ENCODE assay signal across 1 cellular context in genomic region chr21:33947451-33948095, GRCh38.
TF ChIP-seq lines count a peak whose summit lies in the region.

No MANE protein-coding gene starts in this region.

TF ChIP-seq in K562, 482 proteins besides CTCF, POLR2A, EP300 and RAD21 (continued from another document and continues in another):
- TF ChIP-seq ATF6 (CRISPR knock-in tag; IDR thresholded peaks at IDR 0.05) (0 out of 2 replicates have a peak, but pooled peaks have one; percentile 41), ILF3 (IDR thresholded peaks at IDR 0.05; ENCODE audit: borderline replicate concordance) (no peak), HMBOX1 (IDR thresholded peaks at IDR 0.05) (no peak), E2F3 (CRISPR knock-in tag; IDR thresholded peaks at IDR 0.05) (no peak), WHSC1 (IDR thresholded peaks at IDR 0.05; ENCODE audit: low read length) (no peak), ZNF274 (IDR thresholded peaks at IDR 0.05; ENCODE audit: borderline replicate concordance, low read depth, low read length) (no peak), ZBTB34 (CRISPR knock-in tag; IDR thresholded peaks at IDR 0.05) (no peak), NCOA4 (IDR thresholded peaks at IDR 0.05; ENCODE audit: partially characterized antibody) (no peak), CEBPZ (IDR thresholded peaks at IDR 0.05; ENCODE audit: borderline replicate concordance, low read depth, low read length) (no peak), CCAR2 (IDR thresholded peaks at IDR 0.05; ENCODE audit: low read depth, low read length) (no peak), TCF15 (CRISPR knock-in tag; IDR thresholded peaks at IDR 0.05) (no peak), PRPF4 (IDR thresholded peaks at IDR 0.05; ENCODE audit: insufficient read depth, low read depth, low read length, poor library complexity, severe bottlenecking) (no peak), MECOM (CRISPR knock-in tag; IDR thresholded peaks at IDR 0.05) (no peak), TBL1XR1 (IDR thresholded peaks at IDR 0.05; ENCODE audit: low read length in 2 of 2) (peak in 1 of 2 experiments; percentile 49; a peak in 1 of 4 replicates), MXI1 (IDR thresholded peaks at IDR 0.05; ENCODE audit: low read depth, low read length) (no peak), KLF1 (tag; IDR thresholded peaks at IDR 0.05) (no peak), HMG20A (CRISPR knock-in tag; conservative IDR thresholded peaks at IDR 0.05) (no peak), ZSCAN29 (IDR thresholded peaks at IDR 0.05) (no peak), ZNF830 (CRISPR knock-in tag; IDR thresholded peaks at IDR 0.05) (no peak), ZNF780A (CRISPR knock-in tag; IDR thresholded peaks at IDR 0.05) (no peak), CCNT2 (IDR thresholded peaks at IDR 0.05; ENCODE audit: borderline replicate concordance, extremely low read depth, insufficient read length, low read depth, low read length) (no peak), ARID3A (IDR thresholded peaks at IDR 0.05; ENCODE audit: borderline replicate concordance, low read depth, low read length) (no peak), ZNF280B (CRISPR knock-in tag; IDR thresholded peaks at IDR 0.05) (no peak), ZC3H8 (IDR thresholded peaks at IDR 0.05) (no peak), JUNB (CRISPR knock-in tag; conservative IDR thresholded peaks at IDR 0.05) (peak; percentile 94), NUFIP1 (IDR thresholded peaks at IDR 0.05; ENCODE audit: partially characterized antibody) (peak; percentile 76), PHB (CRISPR knock-in tag; IDR thresholded peaks at IDR 0.05) (no peak), SIRT6 (IDR thresholded peaks at IDR 0.05; ENCODE audit: low read depth, low read length) (no peak), CBX1 (IDR thresholded peaks at IDR 0.05; ENCODE audit: low read depth) (peak; percentile 31; the same call in 1 of the 2 replicates), MLX (CRISPR knock-in tag; conservative IDR thresholded peaks at IDR 0.05) (no peak), POLR3A (IDR thresholded peaks at IDR 0.05; ENCODE audit: borderline replicate concordance, extremely low read depth, insufficient read depth, insufficient read length) (no peak), RREB1 (CRISPR knock-in tag; IDR thresholded peaks at IDR 0.05) (no peak), MAFK (IDR thresholded peaks at IDR 0.05; ENCODE audit: low read length) (peak; percentile 64; the same call in 1 of the 2 replicates), PHF20 (IDR thresholded peaks at IDR 0.05; ENCODE audit: partially characterized antibody) (no peak), MCM3 (IDR thresholded peaks at IDR 0.05) (no peak), MAZ (CRISPR knock-in tag; conservative IDR thresholded peaks at IDR 0.05 in 1 of 2, IDR thresholded peaks at IDR 0.05 in 1 of 2) (no peak), NFYB (IDR thresholded peaks at IDR 0.05; ENCODE audit: extremely low read depth, insufficient read length) (no peak), ID3 (CRISPR knock-in tag; IDR thresholded peaks at IDR 0.05) (no peak), ID3 (tag; IDR thresholded peaks at IDR 0.05) (peak; percentile 87; the same call in 1 of the 2 replicates), NCOA6 (IDR thresholded peaks at IDR 0.05) (no peak), BRD4 (IDR thresholded peaks at IDR 0.05) (no peak), TFAP4 (CRISPR knock-in tag; IDR thresholded peaks at IDR 0.05; ENCODE audit: borderline replicate concordance) (0 out of 2 replicates have a peak, but pooled peaks have one; percentile 26), SMARCA5 (IDR thresholded peaks at IDR 0.05) (0 out of 2 replicates have a peak, but pooled peaks have one; percentile 33), TBP (optimal IDR thresholded peaks at IDR 0.05; ENCODE audit: low read depth, low read length) (peak; percentile 77), MBD2 (IDR thresholded peaks at IDR 0.05; ENCODE audit: borderline replicate concordance, low read depth) (no peak), ZNF551 (CRISPR knock-in tag; IDR thresholded peaks at IDR 0.05) (no peak), FOXJ3 (CRISPR knock-in tag; IDR thresholded peaks at IDR 0.05) (no peak)
